In the genomic region with DNA sequence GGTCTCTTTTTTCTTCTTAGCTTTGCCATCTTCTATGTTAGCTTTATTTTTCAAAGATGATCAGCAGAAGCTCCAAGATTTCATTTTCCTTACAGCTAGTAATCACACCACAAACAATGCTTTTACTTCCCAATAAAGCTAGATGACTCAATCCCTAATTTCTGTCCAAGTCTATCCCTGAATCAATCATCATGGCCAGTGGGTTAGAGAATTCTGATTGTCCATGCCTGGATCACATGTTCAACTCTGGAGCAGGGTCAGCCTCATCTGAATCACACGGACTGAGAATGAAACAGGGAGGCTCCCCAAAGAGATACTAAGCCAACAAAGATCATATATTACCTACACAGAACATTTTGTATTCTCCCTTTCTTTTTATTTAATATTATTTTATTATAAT, we compare ENCODE assay signal across 15 cellular contexts.
"Had no signal": no experiment of that assay in that cellular context is flagged by ENCODE, and none has a peak within 500 bp of the region (broad histone marks: within the 10 kb centered on the region; RNA-seq: fewer than 3 reads in every experiment).

No MANE protein-coding gene starts in this region.

- H3K27ac ChIP-seq: ascending aorta, cardiac muscle cell, epithelial cell of prostate, right lobe of liver, testis, upper lobe of left lung had no signal

- H3K27ac Mint-ChIP-seq: activated CD4-positive, alpha-beta T cell treated with anti-CD3 and anti-CD28 coated beads, Interleukin-2, amount 10 ng/mL, durations not matched to agents 7 days and 5 days; natural killer cell treated with Interleukin-12 subunit alpha and Interleukin-12 subunit beta and Interleukin-15 and Interleukin-18, amount 100 ng/mL, for 72 hours; stimulated activated naive CD8-positive, alpha-beta T cell treated with anti-CD3 and anti-CD28 coated beads, Interleukin-15, amount 100 ng/mL, for 72 hours; T-helper 2 cell treated with Interferon-gamma antibody and Interleukin-4, amounts not matched to agents 5 μg/mL and 100 μg/mL, for 36 hours had no signal

- DNase-seq: activated CD4-positive, alpha-beta T cell treated with anti-CD3 and anti-CD28 coated beads, Interleukin-2, amount 10 ng/mL, durations not matched to agents 7 days and 5 days; activated naive CD4-positive, alpha-beta T cell; left ventricle myocardium superior; mesendoderm; right lobe of liver; stimulated activated CD4-positive, alpha-beta T cell treated with anti-CD3 and anti-CD28 coated beads, Interleukin-1b, Interleukin-23, amount 100 ng/mL, for 48 hours; stimulated activated naive CD8-positive, alpha-beta T cell treated with anti-CD3 and anti-CD28 coated beads, Interleukin-15, amount 100 ng/mL, for 72 hours; SW 1271; testis; upper lobe of left lung had no signal

- H3K27me3 ChIP-seq: ascending aorta, cardiac muscle cell, right lobe of liver, testis, upper lobe of left lung had no signal

- H3K4me1 Mint-ChIP-seq: activated CD4-positive, alpha-beta T cell treated with anti-CD3 and anti-CD28 coated beads, Interleukin-2, amount 10 ng/mL, durations not matched to agents 7 days and 5 days; stimulated activated naive CD8-positive, alpha-beta T cell treated with anti-CD3 and anti-CD28 coated beads, Interleukin-15, amount 100 ng/mL, for 72 hours had no signal

- H3K4me1 ChIP-seq: ascending aorta, right lobe of liver, testis, upper lobe of left lung had no signal

- H3K9me3 Mint-ChIP-seq: activated CD4-positive, alpha-beta T cell treated with anti-CD3 and anti-CD28 coated beads, Interleukin-2, amount 10 ng/mL, durations not matched to agents 7 days and 5 days; stimulated activated naive CD8-positive, alpha-beta T cell treated with anti-CD3 and anti-CD28 coated beads, Interleukin-15, amount 100 ng/mL, for 72 hours; T-helper 2 cell treated with Interferon-gamma antibody and Interleukin-4, amounts not matched to agents 5 μg/mL and 100 μg/mL, for 36 hours had no signal

- H3K4me3 Mint-ChIP-seq: activated CD4-positive, alpha-beta T cell treated with anti-CD3 and anti-CD28 coated beads, Interleukin-2, amount 10 ng/mL, durations not matched to agents 7 days and 5 days; natural killer cell treated with Interleukin-12 subunit alpha and Interleukin-12 subunit beta and Interleukin-15 and Interleukin-18, amount 100 ng/mL, for 72 hours; stimulated activated naive CD8-positive, alpha-beta T cell treated with anti-CD3 and anti-CD28 coated beads, Interleukin-15, amount 100 ng/mL, for 72 hours; T-helper 2 cell treated with Interferon-gamma antibody and Interleukin-4, amounts not matched to agents 5 μg/mL and 100 μg/mL, for 36 hours had no signal

- H3K4me3 ChIP-seq: ascending aorta, cardiac muscle cell, right lobe of liver, testis, upper lobe of left lung had no signal

- H3K36me3 ChIP-seq: ascending aorta, cardiac muscle cell, right lobe of liver, upper lobe of left lung had no signal

- H3K36me3 Mint-ChIP-seq: natural killer cell treated with Interleukin-12 subunit alpha and Interleukin-12 subunit beta and Interleukin-15 and Interleukin-18, amount 100 ng/mL, for 72 hours had no signal

- H3K9me3 ChIP-seq: ascending aorta, right lobe of liver, testis, upper lobe of left lung had no signal

- H3K27me3 Mint-ChIP-seq: activated CD4-positive, alpha-beta T cell treated with anti-CD3 and anti-CD28 coated beads, Interleukin-2, amount 10 ng/mL, durations not matched to agents 7 days and 5 days; natural killer cell treated with Interleukin-12 subunit alpha and Interleukin-12 subunit beta and Interleukin-15 and Interleukin-18, amount 100 ng/mL, for 72 hours; stimulated activated naive CD8-positive, alpha-beta T cell treated with anti-CD3 and anti-CD28 coated beads, Interleukin-15, amount 100 ng/mL, for 72 hours had no signal

- ATAC-seq: left ventricle myocardium superior; natural killer cell treated with Interleukin-12 subunit alpha and Interleukin-12 subunit beta and Interleukin-15 and Interleukin-18, amount 100 ng/mL, for 72 hours; stimulated activated naive CD8-positive, alpha-beta T cell treated with anti-CD3 and anti-CD28 coated beads, Interleukin-15, amount 100 ng/mL, for 72 hours had no signal
